ENCODE assay signal across 35 cellular contexts in genomic region chr17:27832851-27833250, GRCh38.
"Had no signal": no experiment of that assay in that cellular context is flagged by ENCODE, and none has a peak within 500 bp of the region (broad histone marks: within the 10 kb centered on the region; RNA-seq: fewer than 3 reads in every experiment).

No MANE protein-coding gene starts in this region.

- H3K36me3 ChIP-seq: MG63 had no signal

- H3K27me3 ChIP-seq: MG63 had no signal

- H3K4me3 ChIP-seq: MG63 had no signal

- H3K9me3 ChIP-seq: MG63 had no signal

- DNase-seq: Karpas-422, Kasumi-1, MG63, MM.1S, MV-4-11, NCI-H1048, NCI-H1092, NCI-H1092 treated with DMSO at 0.1 percent for 48 hours, NCI-H1105, NCI-H1105 treated with DMSO at 0.1 percent for 48 hours, NCI-H1417, NCI-H1417 treated with DMSO at 0.1 percent for 48 hours, NCI-H1436, NCI-H1436 treated with DMSO at 0.1 percent for 48 hours, NCI-H146, NCI-H1694, NCI-H1694 treated with DMSO at 0.1 percent for 48 hours, NCI-H187, NCI-H187 treated with DMSO at 0.1 percent for 48 hours, NCI-H1930, NCI-H2029, NCI-H2029 treated with DMSO at 0.1 percent for 48 hours, NCI-H2081, NCI-H2081 treated with DMSO at 0.1 percent for 48 hours, NCI-H2107, NCI-H2171, NCI-H2171 treated with DMSO at 0.1 percent for 48 hours, NCI-H2227 treated with DMSO at 0.1 percent for 48 hours, NCI-H226, NCI-H345, NCI-H446, NCI-H446 treated with DMSO at 0.1 percent for 48 hours, NCI-H510A, NCI-H510A treated with DMSO at 0.1 percent for 48 hours, NCI-H524 had no signal
